In genomic region chr5:119470105-119470763, GRCh38 we compare ENCODE assay signal across 10 cellular contexts. TPM values are rescaled to one million over a fixed set of nuclear protein-coding genes. Genes with fewer than 3 reads are reported as not detected.
DNase-seq lines count a peak whose midpoint lies in the region; ATAC-seq and TF ChIP-seq lines count a peak whose summit lies in the region.
"Had no signal": no experiment of that assay in that cellular context is flagged by ENCODE, and none has a peak within 500 bp of the region (broad histone marks: within the 10 kb centered on the region; RNA-seq: fewer than 3 reads in every experiment).

No MANE protein-coding gene starts in this region.

- no peak for TF ChIP-seq CTCF in GM20000 (IDR thresholded peaks at IDR 0.05; ENCODE audit: extremely low read depth, missing control alignments)

- peaks cover 42% of the 10 kb centered on the region for H3K9me3 Mint-ChIP-seq in dendritic cell treated with granulocyte-macrophage colony-stimulating factor and Interleukin-4, amounts not matched to agents 40 ng/mL and 50 ng/mL, for 4 days

- peaks cover 80% of the 10 kb centered on the region for H3K36me3 Mint-ChIP-seq in dendritic cell treated with granulocyte-macrophage colony-stimulating factor and Interleukin-4, amounts not matched to agents 40 ng/mL and 50 ng/mL, for 4 days (ENCODE audit: low read depth)

- peak overlapping the region; percentile 27 for H3K27ac Mint-ChIP-seq in dendritic cell treated with granulocyte-macrophage colony-stimulating factor and Interleukin-4, amounts not matched to agents 40 ng/mL and 50 ng/mL, for 4 days

- DNase-seq in GM20000 (ENCODE audit: low spot score) (peak; percentile 10), erythroblast (lab: John Stamatoyannopoulos, UW) (no peak), sciatic nerve (ENCODE audit: low spot score) (no peak)
- no peak for DNase-seq in activated CD4-positive, CD25-positive, alpha-beta regulatory T cell treated with anti-CD3 and anti-CD28 coated beads, Interleukin-2, amount 50 U/mL, for 72 hours
- DNase-seq in activated CD4-positive, alpha-beta T cell treated with anti-CD3 and anti-CD28 coated beads for 4 hours, result no peak
- DNase-seq: activated T-cell treated with anti-CD3 and anti-CD28 coated beads, Interleukin-2, amount 50 U/mL, for 4 hours; pancreas had no signal

- no peaks in the 10 kb centered on the region for H3K27me3 Mint-ChIP-seq in dendritic cell treated with granulocyte-macrophage colony-stimulating factor and Interleukin-4, amounts not matched to agents 40 ng/mL and 50 ng/mL, for 4 days

- ATAC-seq in GM18498 (IDR thresholded peaks at IDR 0.05; ENCODE audit: unreplicated experiment) (peak; percentile 65), HG03103 (IDR thresholded peaks at IDR 0.05; ENCODE audit: low read depth, unreplicated experiment) (peak; percentile 60), sciatic nerve (no peak)
- ATAC-seq: activated T-cell treated with anti-CD3 and anti-CD28 coated beads, Interleukin-2, amount 50 U/mL, for 4 hours had no signal

- H3K4me1 Mint-ChIP-seq in dendritic cell treated with granulocyte-macrophage colony-stimulating factor and Interleukin-4, amounts not matched to agents 40 ng/mL and 50 ng/mL, for 4 days (ENCODE audit: low read depth), result peaks cover 20% of the 10 kb centered on the region

- intact Hi-C loops in dendritic cell treated with granulocyte-macrophage colony-stimulating factor and Interleukin-4, amounts not matched to agents 40 ng/mL and 50 ng/mL, for 4 days (cut with micrococcal nuclease), result no loop called here
- intact Hi-C loops in sciatic nerve (cut with DNase I), result no loop called here

- no peak overlapping the region for H3K4me3 Mint-ChIP-seq in dendritic cell treated with granulocyte-macrophage colony-stimulating factor and Interleukin-4, amounts not matched to agents 40 ng/mL and 50 ng/mL, for 4 days
- H3K4me3 Mint-ChIP-seq: activated T-cell treated with anti-CD3 and anti-CD28 coated beads, Interleukin-2, amount 50 U/mL, for 4 hours had no signal

- TF ChIP-seq POLR2A in erythroblast (IDR thresholded peaks at IDR 0.05; ENCODE audit: low read length), result no peak

RNA-seq across cellular contexts. Expression of gene HSD17B4, which starts 17.9 kb away (rescaled TPM):
- 182 TPM for total RNA-seq in sciatic nerve
